8 cellular contexts compared by ENCODE assay signal in the genomic region with DNA sequence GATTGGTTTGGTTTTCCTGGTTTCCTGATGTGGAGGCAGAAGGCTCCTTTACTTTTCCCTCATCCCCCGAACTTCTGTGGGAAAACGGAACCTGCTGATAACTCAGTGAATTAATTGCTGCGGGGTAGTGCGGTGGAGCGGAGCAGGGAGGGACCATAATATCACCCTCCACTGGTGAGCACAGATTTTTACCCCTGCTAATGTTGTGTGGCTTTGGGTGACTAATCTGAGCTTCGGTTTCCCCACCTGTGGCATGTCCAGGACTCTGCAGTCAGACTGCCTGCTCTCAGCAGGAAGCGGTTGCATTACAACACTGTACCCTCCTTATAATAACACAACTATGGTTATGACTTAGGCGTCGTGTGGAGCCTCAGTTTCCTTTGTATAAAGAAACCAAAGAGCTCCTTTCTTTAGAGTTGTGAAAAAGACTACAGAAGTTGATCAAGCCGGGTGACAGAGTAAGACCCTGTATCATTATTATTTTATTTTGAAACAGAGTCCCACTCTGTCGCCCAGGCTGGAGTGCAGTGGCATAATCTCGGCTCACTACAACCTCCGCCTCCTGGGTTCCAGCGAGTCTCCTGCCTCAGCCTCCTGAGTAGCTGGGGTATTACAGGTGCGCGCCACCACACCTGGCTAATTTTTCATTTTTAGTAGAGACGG. TPM values are rescaled to one million over a fixed set of nuclear protein-coding genes. Genes with fewer than 3 reads are reported as not detected.
DNase-seq lines count a peak whose midpoint lies in the region; ATAC-seq and TF ChIP-seq lines count a peak whose summit lies in the region.

No MANE protein-coding gene starts in this region.

- intact Hi-C loops in MCF 10A (cut with micrococcal nuclease) (no loop called here), breast epithelium (cut with DNase I; ENCODE audit: low total_unique reads) (no loop called here)

- H3K4me1 ChIP-seq in breast epithelium (peaks cover 5 to 8% of the 10 kb centered on the region in 2 donors), SJSA1 (replicated peaks) (peaks cover 37% of the 10 kb centered on the region), Karpas-422 (ENCODE audit: low read length) (peaks cover 19% of the 10 kb centered on the region)

- H4K20me1 ChIP-seq in Karpas-422 (ENCODE audit: insufficient read depth, low read depth, low read length), result no peaks in the 10 kb centered on the region; the same call in 1 of the 2 replicates

- H2AFZ ChIP-seq in Karpas-422 (ENCODE audit: low read length), result no peak overlapping the region

- H3K79me2 ChIP-seq in Karpas-422 (ENCODE audit: low read length), result no peaks in the 10 kb centered on the region

- POLR2A ChIA-PET in MCF 10A (lab: Yijun Ruan, JAX), result interaction anchor here (0.9 to 19.7 kb wide), 10 partner anchors 7 to 124 kb away, joined by 3 to 1321 read pairs (median 54); a partner anchor contains a TSS

- no peaks in the 10 kb centered on the region for H3K9me3 Mint-ChIP-seq in MCF 10A (ENCODE audit: unreplicated experiment)
- H3K9me3 Mint-ChIP-seq in brain, result peaks cover 0 to 4% (median 0%) of the 10 kb centered on the region in 5 experiments
- H3K9me3 Mint-ChIP-seq in neural crest cell, result no peaks in the 10 kb centered on the region

- H3K4me3 ChIP-seq in breast epithelium (no peak overlapping the region), SJSA1 (no peak overlapping the region), Karpas-422 (ENCODE audit: low read length) (no peak overlapping the region)

- H3K36me3 Mint-ChIP-seq in MCF 10A (ENCODE audit: insufficient read depth, unreplicated experiment) (peaks cover 10% of the 10 kb centered on the region), brain (no peaks in the 10 kb centered on the region), neural crest cell (ENCODE audit: low read depth) (no peaks in the 10 kb centered on the region)

- H3K27ac Mint-ChIP-seq in MCF 10A (ENCODE audit: low read depth, unreplicated experiment) (peak overlapping the region; percentile 33), brain (peak overlapping the region; percentile 46 to 93 (median 91)), neural crest cell (ENCODE audit: unreplicated experiment) (no peak overlapping the region)

- H3K4me1 Mint-ChIP-seq in MCF 10A (ENCODE audit: insufficient read depth, unreplicated experiment), result peaks cover 23% of the 10 kb centered on the region
- peaks cover 44% of the 10 kb centered on the region for H3K4me1 Mint-ChIP-seq in brain
- peaks cover 44% of the 10 kb centered on the region for H3K4me1 Mint-ChIP-seq in neural crest cell

- BruUV-seq in MCF 10A (replicated peaks; lab: Mats Ljungman, UMichigan), result no TSS peak

- DNase-seq in MCF 10A (ENCODE audit: unreplicated experiment) (peak; percentile 90), breast epithelium (ENCODE audit: low spot score in 2 of 2) (no peak), SJSA1 (ENCODE audit: low read depth in 1 of 2, low spot score in 2 of 2) (peak; percentile 84 to 86), neural crest cell (ENCODE audit: low read depth, low spot score) (no peak), Karpas-422 (no peak), 8988T (no peak)

- ATAC-seq in HG03045 (IDR thresholded peaks at IDR 0.05; ENCODE audit: unreplicated experiment), result peak; percentile 46

- H3K9ac ChIP-seq in Karpas-422 (ENCODE audit: low read length), result no peak overlapping the region

- H3K27me3 ChIP-seq in breast epithelium, result no peaks in the 10 kb centered on the region
- H3K27me3 ChIP-seq in SJSA1 (replicated peaks), result no peaks in the 10 kb centered on the region
- H3K27me3 ChIP-seq in Karpas-422 (ENCODE audit: low read length), result no peaks in the 10 kb centered on the region

- H3K9me3 ChIP-seq in breast epithelium (no peaks in the 10 kb centered on the region), SJSA1 (replicated peaks) (no peaks in the 10 kb centered on the region; the same call in 1 of the 2 replicates), Karpas-422 (ENCODE audit: low read length) (no peaks in the 10 kb centered on the region)

- TF ChIP-seq CTCF in MCF 10A (IDR thresholded peaks at IDR 0.05; ENCODE audit: unreplicated experiment) (no peak), breast epithelium (IDR thresholded peaks at IDR 0.05) (no peak), brain (conservative IDR thresholded peaks at IDR 0.05) (no peak), neural crest cell (conservative IDR thresholded peaks at IDR 0.05) (no peak)

- CTCF ChIA-PET in MCF 10A (lab: Yijun Ruan, JAX), result interaction anchor here (0.7 to 25.4 kb wide), 7 partner anchors 9 to 119 kb away, joined by 3 to 1902 read pairs (median 8); no protein-coding TSS in a partner anchor

- H3K27ac ChIP-seq in breast epithelium (peak overlapping the region in 1 of 2 donors; percentile 19), SJSA1 (peak overlapping the region; percentile 99), Karpas-422 (ENCODE audit: low read length) (no peak overlapping the region)

- H3K4me3 Mint-ChIP-seq in MCF 10A (ENCODE audit: unreplicated experiment) (peak overlapping the region; percentile 19), brain (peak overlapping the region; percentile 50 to 86 (median 70)), neural crest cell (peak overlapping the region; percentile 81)

- H3K9me2 ChIP-seq in Karpas-422 (replicated peaks; ENCODE audit: insufficient read depth, low read length), result no peaks in the 10 kb centered on the region

- H3K36me3 ChIP-seq in breast epithelium, result no peaks in the 10 kb centered on the region
- peaks cover 27% of the 10 kb centered on the region for H3K36me3 ChIP-seq in SJSA1
- no peaks in the 10 kb centered on the region for H3K36me3 ChIP-seq in Karpas-422 (ENCODE audit: insufficient read depth, low read length)

- H3K4me2 ChIP-seq in Karpas-422 (ENCODE audit: low read depth, low read length, poor library complexity, severe bottlenecking), result no peak overlapping the region

- no peak for TF ChIP-seq POLR2A in breast epithelium (IDR thresholded peaks at IDR 0.05)

- H3K27me3 Mint-ChIP-seq in MCF 10A (ENCODE audit: insufficient read depth, unreplicated experiment), result no peaks in the 10 kb centered on the region
- peaks cover 31% of the 10 kb centered on the region for H3K27me3 Mint-ChIP-seq in brain
- H3K27me3 Mint-ChIP-seq in neural crest cell (ENCODE audit: low read depth), result peaks cover 41% of the 10 kb centered on the region

RNA-seq across cellular contexts. Expression of a gene that starts 2.2 kb away (rescaled TPM):
- 35.7 and 38.4 TPM in 2 replicates for total RNA-seq in MCF 10A (2022)
- total RNA-seq in breast epithelium, result 100 to 1,000 TPM; 156 to 407 (median 270) TPM
- total RNA-seq in SJSA1 (2014; rRNA removed; shearing (Covaris generic)), result 700 and 729 TPM in 2 replicates
- 109 TPM for polyA plus RNA-seq in brain (ENCODE audit: insufficient read depth, low read depth, low replicate concordance)
- total RNA-seq in neural crest cell, result 4.3 and 5.8 TPM in 2 replicates
- 5.0 TPM in 1 of 2 replicates, not detected in the other for total RNA-seq in Karpas-422 (2014; rRNA removed; shearing (Covaris generic); ENCODE audit: low replicate concordance)

RNA-seq across cellular contexts. Expression of a gene that starts 34.8 kb away (rescaled TPM):
- total RNA-seq in MCF 10A (2022) (not detected in 2 replicates), breast epithelium (1 to 10 TPM in 1 of 3 donors, not detected in 2; 5.3 TPM), neural crest cell (not detected in 2 replicates)
- total RNA-seq in SJSA1 (2014; rRNA removed; shearing (Covaris generic)), result not detected in 2 replicates
- polyA plus RNA-seq in brain (ENCODE audit: insufficient read depth, low read depth, low replicate concordance), result 6.3 TPM
- not detected in 2 replicates for total RNA-seq in Karpas-422 (2014; rRNA removed; shearing (Covaris generic); ENCODE audit: low replicate concordance)

Comparison
In these comparisons a context has a peak if more than half of its experiments do, and no peak if none do; other contexts are left out.
1. DNase-seq: peak in MCF 10A (single experiment) and SJSA1 (2 of 2); none in breast epithelium (0 of 2), neural crest cell (single experiment), Karpas-422 (single experiment) and 8988T (single experiment).
2. H3K4me3 Mint-ChIP-seq: peak in every context shown above with its lines; median percentile 81 in neural crest cell; 70 in brain; 19 in MCF 10A.